16 cellular contexts compared by ENCODE assay signal in genomic region chr4:180169394-180169793, GRCh38.
"Had no signal": no experiment of that assay in that cellular context is flagged by ENCODE, and none has a peak within 500 bp of the region (broad histone marks: within the 10 kb centered on the region; RNA-seq: fewer than 3 reads in every experiment).

No MANE protein-coding gene starts in this region.

- H3K4me3 ChIP-seq: esophagus squamous epithelium, psoas muscle, tibial nerve, uterus had no signal

- H3K9me3 ChIP-seq: esophagus squamous epithelium, psoas muscle, tibial nerve, uterus had no signal

- H3K36me3 ChIP-seq: esophagus squamous epithelium, tibial nerve, uterus had no signal

- H3K27ac ChIP-seq: esophagus squamous epithelium, psoas muscle, tibial nerve, uterus had no signal

- DNase-seq: activated B cell treated with CpG ODN at 0.5 μM for 24 hours; activated CD4-positive, alpha-beta memory T cell treated with anti-CD3 and anti-CD28 coated beads for 36 hours; activated CD4-positive, alpha-beta T cell treated with anti-CD3 and anti-CD28 coated beads for 4 hours; activated naive CD4-positive, alpha-beta T cell; activated naive CD8-positive, alpha-beta T cell treated with anti-CD3 and anti-CD28 coated beads, Interleukin-2, amount 10 ng/mL, durations not matched to agents 7 days and 5 days; amygdala; effector memory CD8-positive, alpha-beta T cell; esophagus squamous epithelium; naive B cell; psoas muscle; right cardiac atrium; stimulated activated CD4-positive, alpha-beta T cell treated with anti-CD3 and anti-CD28 coated beads, Interleukin-2, amount 100 ng/mL, for 24 hours; stimulated activated naive CD8-positive, alpha-beta T cell treated with anti-CD3 and anti-CD28 coated beads, Interleukin-15, Interleukin-2, amounts not matched to agents 100 U/mL and 50 U/mL, for 24 hours; uterus had no signal

- FAIRE-seq: TTC549 had no signal

- ATAC-seq: effector memory CD8-positive, alpha-beta T cell; psoas muscle; right cardiac atrium; stimulated activated naive CD8-positive, alpha-beta T cell treated with anti-CD3 and anti-CD28 coated beads, Interleukin-15, Interleukin-2, amounts not matched to agents 100 U/mL and 50 U/mL, for 24 hours had no signal

- H3K4me1 ChIP-seq: esophagus squamous epithelium, psoas muscle, tibial nerve, uterus had no signal

- H3K27me3 ChIP-seq: esophagus squamous epithelium, tibial nerve, uterus had no signal
